1 cellular context compared by ENCODE assay signal in the genomic region with DNA sequence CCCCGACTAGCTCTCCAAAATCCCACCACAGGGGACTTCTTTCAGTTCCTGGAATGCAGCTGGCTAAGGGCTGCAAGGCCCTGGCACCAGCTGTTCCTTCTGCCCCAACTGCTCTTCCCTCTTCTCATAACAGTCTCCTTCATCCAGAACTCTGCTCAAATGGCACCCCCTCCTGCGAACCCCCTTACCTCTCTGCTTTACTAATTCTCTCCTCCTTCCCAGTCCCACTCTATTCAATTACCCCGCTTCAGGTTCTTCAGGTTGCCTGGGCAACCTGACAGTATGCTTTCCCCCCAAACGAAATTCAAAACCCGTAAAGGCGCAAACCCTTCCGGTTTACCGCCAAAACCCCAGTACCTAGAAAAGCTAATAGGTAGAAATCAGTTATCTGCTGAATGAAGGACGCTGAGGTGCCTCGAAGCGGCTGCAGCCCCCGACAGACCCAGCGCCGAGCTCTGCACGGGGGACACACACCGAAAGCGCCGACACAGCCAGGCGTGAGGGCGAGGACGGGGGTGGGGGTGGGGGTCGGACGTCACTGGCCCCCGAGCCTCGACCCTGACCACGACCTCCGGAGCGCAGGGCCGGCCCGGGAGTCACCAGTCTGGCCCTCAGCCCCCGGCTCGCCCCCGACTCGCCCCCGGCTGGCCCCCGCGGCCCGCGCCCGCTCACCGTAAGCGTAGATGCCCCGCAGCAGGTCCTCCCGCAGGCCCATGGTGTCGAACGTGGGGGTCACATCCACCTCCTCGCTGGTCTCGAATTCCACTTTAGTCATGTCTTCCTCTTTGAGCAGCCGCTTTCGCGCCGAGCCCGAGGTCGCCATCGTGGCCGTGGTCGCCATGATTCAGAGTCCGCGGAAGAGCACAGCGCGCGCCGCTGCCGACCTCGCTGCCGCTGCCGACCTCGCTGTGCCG.
A peak's percentile ranks its signal among the peaks of the same experiment; 100 is the strongest.
TF ChIP-seq lines count a peak whose summit lies in the region.

No MANE protein-coding gene starts in this region.

TF ChIP-seq in K562, 482 proteins besides CTCF, POLR2A, EP300 and RAD21 (continued from another document):
- TF ChIP-seq, protein P1, sequence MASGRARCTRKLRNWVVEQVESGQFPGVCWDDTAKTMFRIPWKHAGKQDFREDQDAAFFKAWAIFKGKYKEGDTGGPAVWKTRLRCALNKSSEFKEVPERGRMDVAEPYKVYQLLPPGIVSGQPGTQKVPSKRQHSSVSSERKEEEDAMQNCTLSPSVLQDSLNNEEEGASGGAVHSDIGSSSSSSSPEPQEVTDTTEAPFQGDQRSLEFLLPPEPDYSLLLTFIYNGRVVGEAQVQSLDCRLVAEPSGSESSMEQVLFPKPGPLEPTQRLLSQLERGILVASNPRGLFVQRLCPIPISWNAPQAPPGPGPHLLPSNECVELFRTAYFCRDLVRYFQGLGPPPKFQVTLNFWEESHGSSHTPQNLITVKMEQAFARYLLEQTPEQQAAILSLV (tag; IDR thresholded peaks at IDR 0.05), result no peak
- TF ChIP-seq FIP1L1 (IDR thresholded peaks at IDR 0.05; ENCODE audit: low read depth, low read length, poor library complexity, severe bottlenecking) (peak; percentile 92), PHF8 (IDR thresholded peaks at IDR 0.05; ENCODE audit: borderline replicate concordance, low read length) (peak; percentile 77; the same call in 1 of the 2 replicates), FOXJ2 (tag; IDR thresholded peaks at IDR 0.05) (no peak), TAF1 (IDR thresholded peaks at IDR 0.05; ENCODE audit: control insufficient read depth, extremely low read depth, insufficient read depth, low read length, severe bottlenecking) (no peak), MED1 (CRISPR knock-in tag; IDR thresholded peaks at IDR 0.05; ENCODE audit: borderline replicate concordance) (0 out of 2 replicates have a peak, but pooled peaks have one; percentile 65), FOXA3 (CRISPR knock-in tag; conservative IDR thresholded peaks at IDR 0.05 in 1 of 2, IDR thresholded peaks at IDR 0.05 in 1 of 2) (0 out of 4 replicates have a peak, but pooled peaks of 1 of the 2 experiments have one; percentile 71), NONO (IDR thresholded peaks at IDR 0.05; ENCODE audit: low read depth in 2 of 2, low read length in 1 of 2) (peak; percentile 54 to 99; a peak in 2 of 4 replicates), MAX (CRISPR knock-in tag; IDR thresholded peaks at IDR 0.05) (no peak), ZNF121 (CRISPR knock-in tag; conservative IDR thresholded peaks at IDR 0.05) (no peak)
